Comparison of ENCODE assay signal across 7 cellular contexts in the genomic region with DNA sequence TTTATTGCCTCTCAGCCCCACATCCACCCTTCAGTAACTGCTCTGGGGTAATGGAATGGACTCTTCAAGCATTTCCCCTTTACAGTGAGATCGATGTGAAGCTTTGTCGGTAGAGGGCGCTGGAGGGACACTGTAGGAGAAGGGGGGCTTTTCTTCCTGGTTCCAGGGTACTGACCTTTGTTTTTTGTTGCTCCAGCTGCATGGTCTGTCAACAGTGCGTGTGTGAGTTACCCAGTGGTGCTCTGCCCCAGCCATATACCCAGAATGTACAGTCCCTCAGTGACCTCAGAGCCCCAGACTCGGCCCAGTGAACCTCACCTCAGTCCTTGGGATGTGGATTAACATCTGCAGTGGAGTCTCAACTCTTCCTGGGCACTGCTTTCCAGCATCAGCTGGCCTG.
A peak's percentile ranks its signal among the peaks of the same experiment; 100 is the strongest.
DNase-seq lines count a peak whose midpoint lies in the region; ATAC-seq and TF ChIP-seq lines count a peak whose summit lies in the region.

No MANE protein-coding gene starts in this region.

- CTCF ChIA-PET in mammary epithelial cell (lab: Charles Lee; ENCODE audit: low non-redundant PET): interaction anchor here (0.7 kb wide), 1 partner anchor 317 kb away, joined by 3 read pairs; no protein-coding TSS in a partner anchor

- H2AFZ ChIP-seq in mammary epithelial cell (ENCODE audit: low read depth, low read length): no peak overlapping the region

- peak; percentile 56 for DNase-seq in GDM1 (lab: John Stamatoyannopoulos, UW)
- peak; percentile 75 for DNase-seq in OCI-M1 (lab: John Stamatoyannopoulos, UW)
- DNase-seq in mammary epithelial cell: no peak
- DNase-seq in kidney epithelial cell (ENCODE audit: low read depth): no peak
- peak; percentile 80 for DNase-seq in stimulated activated CD8-positive, alpha-beta memory T cell treated with anti-CD3 and anti-CD28 coated beads, Interleukin-4, amount 100 ng/mL, for 48 hours

- H3K79me2 ChIP-seq in mammary epithelial cell (ENCODE audit: insufficient read depth, low read length): no peaks in the 10 kb centered on the region

- H3K27me3 ChIP-seq in mammary epithelial cell (ENCODE audit: insufficient read depth, low read length) (no peaks in the 10 kb centered on the region), kidney epithelial cell (ENCODE audit: control insufficient read depth, insufficient read depth, low read length) (no peaks in the 10 kb centered on the region)

- BruUV-seq in mammary epithelial cell (replicated peaks; lab: Mats Ljungman, UMichigan): no TSS peak

- ATAC-seq in HG03280 (IDR thresholded peaks at IDR 0.05; ENCODE audit: unreplicated experiment): peak; percentile 52
- no peak for ATAC-seq in GM21717 (IDR thresholded peaks at IDR 0.05; ENCODE audit: unreplicated experiment)

- WGBS in mammary epithelial cell (ENCODE audit: low coverage, missing lambda C conversion rate): 39% methylated on average over 5 of the region's 5 CpGs

- H3K9ac ChIP-seq in mammary epithelial cell (ENCODE audit: insufficient read depth, low read length): no peak overlapping the region

- in situ Hi-C loops in mammary epithelial cell (cut with MboI; ENCODE audit: low sequenced_read_pairs in 2 of 2): loop anchor here in 1 of 2 donors (5.0 kb wide), 2 partner anchors 179 to 269 kb away; partner anchors contain the start of gene TSC22D2

- H3K27ac ChIP-seq in mammary epithelial cell (ENCODE audit: insufficient read depth, low read depth, low read length): no peak overlapping the region

- peak; percentile 82 to 83 for TF ChIP-seq CTCF in mammary epithelial cell (conservative IDR thresholded peaks at IDR 0.05 in 1 of 2, IDR thresholded peaks at IDR 0.05 in 1 of 2; ENCODE audit: extremely low read depth in 1 of 2, insufficient read depth in 1 of 2, low read depth in 1 of 2, low read length in 2 of 2)
- peak; percentile 79 for TF ChIP-seq CTCF in kidney epithelial cell (IDR thresholded peaks at IDR 0.05; ENCODE audit: insufficient read depth, low read length, poor library complexity, severe bottlenecking)

- no peaks in the 10 kb centered on the region for H4K20me1 ChIP-seq in mammary epithelial cell (ENCODE audit: insufficient read depth, low read length)

- dilution Hi-C loops in mammary epithelial cell (cut with HindIII; ENCODE audit: low sequenced_read_pairs): no loop called here

- H3K36me3 ChIP-seq in mammary epithelial cell (ENCODE audit: insufficient read depth, low read length) (no peaks in the 10 kb centered on the region), kidney epithelial cell (ENCODE audit: control insufficient read depth, insufficient read depth, low read length) (no peaks in the 10 kb centered on the region)

- no peak overlapping the region for H3K4me2 ChIP-seq in mammary epithelial cell (ENCODE audit: insufficient read depth, low read depth, low read length)

- no peaks in the 10 kb centered on the region for H3K9me3 ChIP-seq in mammary epithelial cell (replicated peaks; ENCODE audit: insufficient read depth, low read length)

- H3K4me3 ChIP-seq in mammary epithelial cell (replicated peaks in 1 of 3; ENCODE audit: insufficient read depth in 1 of 3, low read depth in 2 of 3, low read length in 3 of 3) (no peak overlapping the region), kidney epithelial cell (ENCODE audit: low read depth, low read length) (no peak overlapping the region)

- intact Hi-C loops in mammary epithelial cell (cut with micrococcal nuclease): loop anchor here (1.0 to 10.0 kb wide), 3 partner anchors 181 to 713 kb away; no protein-coding TSS in a partner anchor

- H3K4me1 ChIP-seq in mammary epithelial cell (ENCODE audit: insufficient read depth, low read length): peaks cover 5% of the 10 kb centered on the region

Comparison
In these comparisons a context has a peak if more than half of its experiments do, and no peak if none do; other contexts are left out.
1. DNase-seq: peak in GDM1 (single experiment), OCI-M1 (single experiment) and stimulated activated CD8-positive, alpha-beta memory T cell treated with anti-CD3 and anti-CD28 coated beads, Interleukin-4, amount 100 ng/mL, for 48 hours (single experiment); none in mammary epithelial cell (single experiment) and kidney epithelial cell (single experiment).